8 cellular contexts compared by ENCODE assay signal in genomic region chr4:125313497-125313896, GRCh38. TPM values are rescaled to one million over a fixed set of nuclear protein-coding genes. Genes with fewer than 3 reads are reported as not detected.
DNase-seq lines count a peak whose midpoint lies in the region; ATAC-seq and TF ChIP-seq lines count a peak whose summit lies in the region.

No MANE protein-coding gene starts in this region.

- no peak overlapping the region for H3K4me3 ChIP-seq in CD4-positive, alpha-beta memory T cell (ENCODE audit: low read length in 2 of 2)
- H3K4me3 ChIP-seq in esophagus squamous epithelium = peak overlapping the region in 1 of 4 donors; percentile 74

- TF ChIP-seq CTCF in esophagus squamous epithelium (IDR thresholded peaks at IDR 0.05) (peak; percentile 31 to 83 (median 73)), neural crest cell (conservative IDR thresholded peaks at IDR 0.05) (peak; percentile 94)

- H3K4me1 Mint-ChIP-seq in CD4-positive, alpha-beta memory T cell = peaks cover 9 to 40% (median 25%) of the 10 kb centered on the region in 4 donors
- H3K4me1 Mint-ChIP-seq in T-helper 1 cell treated with Interleukin-12 subunit alpha and Interleukin-12 subunit beta and Interleukin-4 antibody, amounts not matched to agents 30 μg/mL and 1 μg/mL, for 36 hours (ENCODE audit: low read depth) = peaks cover 21% of the 10 kb centered on the region
- peaks cover 43% of the 10 kb centered on the region for H3K4me1 Mint-ChIP-seq in neural crest cell

- peaks cover 39 to 40% of the 10 kb centered on the region in 2 donors for H3K27me3 Mint-ChIP-seq in CD4-positive, alpha-beta memory T cell
- peaks cover 57% of the 10 kb centered on the region for H3K27me3 Mint-ChIP-seq in T-helper 1 cell treated with Interleukin-12 subunit alpha and Interleukin-12 subunit beta and Interleukin-4 antibody, amounts not matched to agents 30 μg/mL and 1 μg/mL, for 36 hours (ENCODE audit: low read depth)
- H3K27me3 Mint-ChIP-seq in neural crest cell (ENCODE audit: low read depth) = peaks cover 28% of the 10 kb centered on the region

- peak in 4 of 5 donors; percentile 18 to 28 (median 23) for DNase-seq in CD4-positive, alpha-beta memory T cell
- DNase-seq in NCI-H2081 (lab: John Stamatoyannopoulos, UW) = peak; percentile 65 to 75
- DNase-seq in esophagus squamous epithelium (lab: John Stamatoyannopoulos, UW) = no peak
- DNase-seq in neural crest cell (ENCODE audit: low read depth, low spot score) = peak; percentile 57

- no peak overlapping the region for H3K27ac Mint-ChIP-seq in CD4-positive, alpha-beta memory T cell
- no peak overlapping the region for H3K27ac Mint-ChIP-seq in T-helper 1 cell treated with Interleukin-12 subunit alpha and Interleukin-12 subunit beta and Interleukin-4 antibody, amounts not matched to agents 30 μg/mL and 1 μg/mL, for 36 hours
- H3K27ac Mint-ChIP-seq in neural crest cell (ENCODE audit: unreplicated experiment) = no peak overlapping the region

- H3K27ac ChIP-seq in CD4-positive, alpha-beta memory T cell (ENCODE audit: low read depth, low read length) = no peak overlapping the region
- H3K27ac ChIP-seq in esophagus squamous epithelium = peak overlapping the region in 1 of 4 donors; percentile 87

- CTCF ChIA-PET in CD4-positive, alpha-beta memory T cell (lab: Charles Lee; ENCODE audit: partially characterized antibody) = interaction anchor here (1.1 kb wide), 1 partner anchor 13 kb away, joined by 3 read pairs; no protein-coding TSS in a partner anchor

- H3K27me3 ChIP-seq in CD4-positive, alpha-beta memory T cell (ENCODE audit: insufficient read depth, low read length) = peaks cover 4% of the 10 kb centered on the region
- peaks cover 0 to 50% (median 0%) of the 10 kb centered on the region in 4 donors for H3K27me3 ChIP-seq in esophagus squamous epithelium

- no peak for TF ChIP-seq POLR2A in esophagus squamous epithelium (IDR thresholded peaks at IDR 0.05)

- H3K9me3 Mint-ChIP-seq in CD4-positive, alpha-beta memory T cell = peaks cover 0 to 3% (median 0%) of the 10 kb centered on the region in 8 donors
- no peaks in the 10 kb centered on the region for H3K9me3 Mint-ChIP-seq in T-helper 1 cell treated with Interleukin-12 subunit alpha and Interleukin-12 subunit beta and Interleukin-4 antibody, amounts not matched to agents 30 μg/mL and 1 μg/mL, for 36 hours
- peaks cover 7% of the 10 kb centered on the region for H3K9me3 Mint-ChIP-seq in neural crest cell

- ATAC-seq in GM18519 (IDR thresholded peaks at IDR 0.05; ENCODE audit: low FRiP score, unreplicated experiment) (peak; percentile 78), HG03039 (IDR thresholded peaks at IDR 0.05; ENCODE audit: unreplicated experiment) (peak; percentile 52), GM21737 (IDR thresholded peaks at IDR 0.05; ENCODE audit: unreplicated experiment) (no peak)

- H3K36me3 ChIP-seq in CD4-positive, alpha-beta memory T cell (ENCODE audit: insufficient read depth, low read length) = no peaks in the 10 kb centered on the region
- H3K36me3 ChIP-seq in esophagus squamous epithelium = no peaks in the 10 kb centered on the region

- H3K36me3 Mint-ChIP-seq in CD4-positive, alpha-beta memory T cell = peaks cover 0 to 2% of the 10 kb centered on the region in 2 donors
- H3K36me3 Mint-ChIP-seq in T-helper 1 cell treated with Interleukin-12 subunit alpha and Interleukin-12 subunit beta and Interleukin-4 antibody, amounts not matched to agents 30 μg/mL and 1 μg/mL, for 36 hours (ENCODE audit: low read depth) = peaks cover 1% of the 10 kb centered on the region
- peaks cover 12% of the 10 kb centered on the region for H3K36me3 Mint-ChIP-seq in neural crest cell (ENCODE audit: low read depth)

- POLR2A ChIA-PET in CD4-positive, alpha-beta memory T cell (lab: Charles Lee; ENCODE audit: partially characterized antibody) = no interaction called here

- no peaks in the 10 kb centered on the region for H3K9me3 ChIP-seq in CD4-positive, alpha-beta memory T cell (ENCODE audit: control insufficient read depth in 1 of 2, low read length in 2 of 2)
- no peaks in the 10 kb centered on the region for H3K9me3 ChIP-seq in esophagus squamous epithelium

- H3K4me3 Mint-ChIP-seq in CD4-positive, alpha-beta memory T cell = peak overlapping the region in 6 of 8 donors; percentile 40 to 66 (median 47)
- H3K4me3 Mint-ChIP-seq in T-helper 1 cell treated with Interleukin-12 subunit alpha and Interleukin-12 subunit beta and Interleukin-4 antibody, amounts not matched to agents 30 μg/mL and 1 μg/mL, for 36 hours = peak overlapping the region; percentile 54
- peak overlapping the region; percentile 92 for H3K4me3 Mint-ChIP-seq in neural crest cell

- intact Hi-C loops in CD4-positive, alpha-beta memory T cell (cut with micrococcal nuclease) = no loop called here
- intact Hi-C loops in esophagus squamous epithelium (cut with DNase I) = loop anchor here (10.0 kb wide), 1 partner anchor 421 kb away; no protein-coding TSS in a partner anchor

- 1 to 3% methylated on average over 7 of the region's 7 CpGs for WGBS in esophagus squamous epithelium, 2 donors

- peaks cover 17% of the 10 kb centered on the region for H3K4me1 ChIP-seq in CD4-positive, alpha-beta memory T cell (ENCODE audit: insufficient read depth, low read length)
- peaks cover 9 to 50% (median 22%) of the 10 kb centered on the region in 3 donors for H3K4me1 ChIP-seq in esophagus squamous epithelium

RNA-seq across cellular contexts. Expression of gene FAT4, which starts 1.3 kb away (rescaled TPM):
- total RNA-seq in CD4-positive, alpha-beta memory T cell = not detected
- polyA plus RNA-seq in CD4-positive, alpha-beta memory T cell = not detected
- total RNA-seq in esophagus squamous epithelium = 10 to 100 TPM in 1 of 4 donors, 1 to 10 TPM in 2, under 1 TPM in 1; 0.61 to 18.5 (median 2.8) TPM
- total RNA-seq in neural crest cell = 26.0 and 26.6 TPM in 2 replicates
